11 cellular contexts compared by ENCODE assay signal in the genomic region with DNA sequence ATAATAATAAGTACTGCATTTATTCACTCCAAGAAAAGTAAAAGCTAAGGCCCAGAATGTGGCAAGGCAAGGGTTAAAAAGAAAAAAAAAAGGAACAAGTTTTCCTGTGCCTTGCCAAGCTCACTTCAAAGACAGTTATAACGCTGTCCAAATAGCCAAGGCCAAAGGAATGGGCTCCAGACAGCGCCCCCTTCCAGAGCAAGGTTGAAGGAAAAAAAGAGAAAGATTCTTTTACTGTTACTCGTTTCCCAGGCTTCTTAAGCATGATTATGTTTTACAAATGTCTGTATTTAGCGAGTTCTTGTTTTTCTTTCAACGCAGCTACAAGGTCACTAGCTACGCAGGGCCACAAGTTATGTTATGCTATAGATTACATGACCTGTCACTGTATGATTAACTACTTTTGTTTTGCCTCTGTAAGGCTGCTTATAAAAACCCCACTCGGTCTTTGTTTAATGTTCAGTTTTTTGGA. TPM values are rescaled to one million over a fixed set of nuclear protein-coding genes. Genes with fewer than 3 reads are reported as not detected.
DNase-seq lines count a peak whose midpoint lies in the region; ATAC-seq and TF ChIP-seq lines count a peak whose summit lies in the region.
"Had no signal": no experiment of that assay in that cellular context is flagged by ENCODE, and none has a peak within 500 bp of the region (broad histone marks: within the 10 kb centered on the region; RNA-seq: fewer than 3 reads in every experiment).

No MANE protein-coding gene starts in this region.

- no peaks in the 10 kb centered on the region for H3K27me3 ChIP-seq in AG04450 (ENCODE audit: control insufficient read depth, insufficient read depth, low read length)
- no peaks in the 10 kb centered on the region for H3K27me3 ChIP-seq in CD4-positive, alpha-beta T cell (ENCODE audit: control insufficient read depth, insufficient read depth, low read length)

- POLR2A ChIA-PET in AG04450 (lab: Yijun Ruan, JAX) (no interaction called here), HEK293 (lab: Yijun Ruan, JAX) (no interaction called here)
- POLR2A ChIA-PET in CD4-positive, alpha-beta T cell (lab: Charles Lee), result interaction anchor here (1.0 kb wide), 1 partner anchor 9 kb away, joined by 3 read pairs; no protein-coding TSS in a partner anchor

- H3K27me3 Mint-ChIP-seq in CD4-positive, alpha-beta T cell, result no peaks in the 10 kb centered on the region

- H3K9me3 ChIP-seq in AG04450 (ENCODE audit: control insufficient read depth, insufficient read depth, low read length) (no peaks in the 10 kb centered on the region), HEK293 (ENCODE audit: control insufficient read depth, insufficient read depth, low read depth, low read length) (no peaks in the 10 kb centered on the region)
- H3K9me3 ChIP-seq in CD4-positive, alpha-beta T cell (ENCODE audit: control insufficient read depth, low read length), result no peaks in the 10 kb centered on the region

- no peaks in the 10 kb centered on the region for H3K36me3 Mint-ChIP-seq in CD4-positive, alpha-beta T cell (ENCODE audit: low read depth)

- no peaks in the 10 kb centered on the region for H3K4me1 Mint-ChIP-seq in CD4-positive, alpha-beta T cell (ENCODE audit: low read depth)

- no peak overlapping the region for H3K4me3 Mint-ChIP-seq in CD4-positive, alpha-beta T cell

- ATAC-seq in GM21381 (IDR thresholded peaks at IDR 0.05; ENCODE audit: unreplicated experiment) (no peak), HG03342 (IDR thresholded peaks at IDR 0.05; ENCODE audit: unreplicated experiment) (no peak)
- no peak for ATAC-seq in CD4-positive, alpha-beta T cell (ENCODE audit: poor library complexity)

- no peak overlapping the region for H3K27ac ChIP-seq in AG04450 (ENCODE audit: low read depth, low read length)
- H3K27ac ChIP-seq in HEK293 (ENCODE audit: extremely low read depth, low read depth, low read length), result no peak overlapping the region
- H3K27ac ChIP-seq in CD4-positive, alpha-beta T cell (ENCODE audit: low read depth, low read length), result no peak overlapping the region
- H3K27ac ChIP-seq: parathyroid adenoma had no signal

- DNase-seq in AG04450 (ENCODE audit: low read depth, low spot score) (no peak), amniotic epithelial cell (ENCODE audit: low read depth) (peak; percentile 62), islet precursor cell (peak; percentile 72), NCI-H446 treated with DMSO at 0.1 percent for 48 hours (lab: John Stamatoyannopoulos, UW) (no peak)
- DNase-seq in CD4-positive, alpha-beta T cell, result no peak
- DNase-seq: aorta, NCI-H1105 had no signal

- H3K4me3 ChIP-seq in AG04450 (ENCODE audit: low read depth, low read length) (no peak overlapping the region), HEK293 (ENCODE audit: low read depth, low read length) (no peak overlapping the region)

- intact Hi-C loops in CD4-positive, alpha-beta T cell (cut with DNase I, micrococcal nuclease), result no loop called here

- H3K4me1 ChIP-seq in HEK293 (ENCODE audit: control insufficient read depth, insufficient read depth, low read length), result no peaks in the 10 kb centered on the region
- H3K4me1 ChIP-seq: parathyroid adenoma had no signal

- TF ChIP-seq CTCF in AG04450 (IDR thresholded peaks at IDR 0.05; ENCODE audit: low read depth, low read length) (peak; percentile 68), HEK293 (tag by site-specific recombination; IDR thresholded peaks at IDR 0.05) (no peak)
- TF ChIP-seq CTCF in CD4-positive, alpha-beta T cell (IDR thresholded peaks at IDR 0.05), result no peak

- H3K27ac Mint-ChIP-seq in CD4-positive, alpha-beta T cell, result no peak overlapping the region

- CTCF ChIA-PET in AG04450 (lab: Charles Lee), result interaction anchor here (0.6 to 1.5 kb wide), 14 partner anchors 9 to 241 kb away, joined by 3 to 6 read pairs (median 4); partner anchors contain the start of gene EIF4H
- CTCF ChIA-PET in HEK293 (lab: Yijun Ruan, JAX), result interaction anchor here (0.5 to 1.5 kb wide), 12 partner anchors 10 to 520 kb away, joined by 3 to 7 read pairs (median 3); no protein-coding TSS in a partner anchor
- CTCF ChIA-PET in CD4-positive, alpha-beta T cell (lab: Charles Lee), result no interaction called here

- H3K36me3 ChIP-seq in HEK293 (ENCODE audit: control insufficient read depth in 2 of 2, insufficient read depth in 1 of 2, low read length in 2 of 2), result no peaks in the 10 kb centered on the region

- H3K9me3 Mint-ChIP-seq in CD4-positive, alpha-beta T cell, result no peaks in the 10 kb centered on the region

TF ChIP-seq in HEK293, 187 proteins besides CTCF, POLR2A, EP300 and RAD21:
- TF ChIP-seq ZNF473 (tag by site-specific recombination; IDR thresholded peaks at IDR 0.05), result no peak
- TF ChIP-seq FEZF1 (tag by site-specific recombination; IDR thresholded peaks at IDR 0.05), result no peak
- no peak for TF ChIP-seq ZNF549 (tag by site-specific recombination; IDR thresholded peaks at IDR 0.05)
- no peak for TF ChIP-seq EGR2 (tag by site-specific recombination; IDR thresholded peaks at IDR 0.05; ENCODE audit: low read depth)
- 0 out of 2 replicates have a peak, but pooled peaks have one; percentile 18 for TF ChIP-seq REST (tag by site-specific recombination; IDR thresholded peaks at IDR 0.05)

RNA-seq across cellular contexts. Expression of gene EIF4H, which starts 9.1 kb away (rescaled TPM):
- polyA plus RNA-seq in AG04450 (2011; rRNA removed), result 378 and 404 TPM in 2 replicates
- polyA minus RNA-seq in AG04450 (2011; rRNA and poly(A)+ RNA removed), result 253 and 255 TPM in 2 replicates
- 100 to 1,000 TPM; 311 to 316 TPM for total RNA-seq in CD4-positive, alpha-beta T cell

RNA-seq across cellular contexts. Expression of gene LAT2, which starts 44.8 kb away (rescaled TPM):
- polyA plus RNA-seq in AG04450 (2011; rRNA removed), result 0.22 and 0.26 TPM in 2 replicates
- polyA minus RNA-seq in AG04450 (2011; rRNA and poly(A)+ RNA removed), result 0.74 TPM in 2 replicates
- 1 to 10 TPM; 1.7 to 2.4 TPM for total RNA-seq in CD4-positive, alpha-beta T cell

Comparison
In these comparisons a context has a peak if more than half of its experiments do, and no peak if none do; other contexts are left out.
1. DNase-seq: peak in amniotic epithelial cell (single experiment) and islet precursor cell (single experiment); none in AG04450 (single experiment), NCI-H446 treated with DMSO at 0.1 percent for 48 hours (single experiment) and CD4-positive, alpha-beta T cell (0 of 10).